Comparison of ENCODE assay signal across 21 cellular contexts in the genomic region with DNA sequence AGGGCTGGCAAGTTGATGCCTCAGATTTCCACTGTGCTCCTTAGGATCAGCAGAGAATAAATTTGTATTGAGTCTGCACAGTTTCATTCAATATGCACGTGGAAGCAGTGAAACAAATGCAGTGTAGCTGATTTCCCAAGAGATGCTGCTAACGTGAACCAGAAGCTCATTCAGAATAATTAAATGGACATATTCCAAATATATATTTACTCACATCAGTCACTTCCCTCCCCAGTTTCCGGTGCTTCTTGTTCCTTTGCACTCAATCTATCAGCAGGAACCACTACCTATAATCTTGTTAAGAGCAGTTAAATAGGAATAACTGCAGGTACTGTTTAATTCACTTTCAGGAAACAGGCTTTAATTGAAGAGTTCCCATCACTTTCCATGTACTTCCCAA.
"Had no signal": no experiment of that assay in that cellular context is flagged by ENCODE, and none has a peak within 500 bp of the region (broad histone marks: within the 10 kb centered on the region; RNA-seq: fewer than 3 reads in every experiment).

No MANE protein-coding gene starts in this region.

- H3K27me3 ChIP-seq: Peyer's patch, SJSA1 had no signal

- H3K4me3 ChIP-seq: Peyer's patch, SJSA1, SK-N-MC had no signal

- H3K36me3 ChIP-seq: Peyer's patch, SJSA1 had no signal

- H3K27ac ChIP-seq: Peyer's patch, SJSA1, SK-N-MC had no signal

- H3K9me3 ChIP-seq: Peyer's patch, SJSA1 had no signal

- DNase-seq: IMR-90; Karpas-422; KG1; MM.1S; NCI-H1092 treated with DMSO at 0.1 percent for 48 hours; NCI-H1436; NCI-H187; NCI-H2029; NCI-H2081 treated with DMSO at 0.1 percent for 48 hours; NCI-H2227 treated with DMSO at 0.1 percent for 48 hours; NCI-H446 treated with DMSO at 0.1 percent for 48 hours; NCI-H510A treated with DMSO at 0.1 percent for 48 hours; NCI-H526; NCI-H748 treated with DMSO at 0.1 percent for 48 hours; NK-92 treated with Interleukin-12 subunit alpha and Interleukin-12 subunit beta, amount 100 ng/mL, for 24 hours; PC-3; Peyer's patch; Right ventricle myocardium superior; SIG-M5 had no signal

- H3K4me1 ChIP-seq: Peyer's patch, SJSA1 had no signal
